In the genomic region with DNA sequence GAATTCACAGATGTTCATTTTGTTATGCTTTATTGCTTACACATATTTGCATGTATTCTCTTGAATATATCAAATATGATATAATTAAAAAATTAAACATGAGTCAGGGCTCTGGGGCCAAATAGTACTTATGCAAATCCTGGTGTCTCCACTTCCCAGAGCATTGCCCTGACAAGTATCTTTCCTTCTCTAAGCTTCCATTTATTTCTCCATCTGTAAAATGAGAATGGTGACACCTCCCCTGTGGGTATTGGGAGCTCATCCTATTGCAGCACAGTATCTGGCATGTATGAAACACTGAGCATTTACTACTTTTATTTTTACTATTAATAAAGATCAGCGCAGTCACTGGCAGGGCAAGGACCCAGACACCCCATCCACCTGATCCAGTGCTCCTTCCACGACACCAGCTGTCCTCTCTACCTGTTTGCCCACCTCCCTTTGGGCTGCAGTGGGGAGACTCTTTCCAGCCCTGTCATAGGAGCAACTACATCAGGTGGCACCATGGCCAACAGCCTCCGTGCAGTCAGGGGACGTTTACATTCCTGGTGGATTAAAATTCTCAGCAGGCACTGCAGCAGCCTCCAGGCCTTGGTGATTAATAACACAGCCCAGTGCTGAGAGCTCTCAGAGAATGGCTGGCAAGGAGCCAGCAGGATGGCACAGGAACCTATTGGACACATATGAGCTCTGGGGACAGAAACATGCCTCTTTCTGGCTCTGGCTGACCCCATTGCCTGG, we compare ENCODE assay signal across 9 cellular contexts.
DNase-seq lines count a peak whose midpoint lies in the region; ATAC-seq and TF ChIP-seq lines count a peak whose summit lies in the region.
"Had no signal": no experiment of that assay in that cellular context is flagged by ENCODE, and none has a peak within 500 bp of the region (broad histone marks: within the 10 kb centered on the region; RNA-seq: fewer than 3 reads in every experiment).

No MANE protein-coding gene starts in this region.

- no TSS peak for BruUV-seq in OCI-LY7 (replicated peaks; lab: Mats Ljungman, UMichigan)

- H2AK5ac ChIP-seq in mesendoderm (ENCODE audit: low read length), result no peak overlapping the region

- no peak overlapping the region for H2BK120ac ChIP-seq in mesendoderm (ENCODE audit: low read depth, low read length)

- intact Hi-C loops in OCI-LY7 (cut with micrococcal nuclease; ENCODE audit: unreplicated experiment), result no loop called here

- no peaks in the 10 kb centered on the region for H3K9me3 ChIP-seq in OCI-LY7 (ENCODE audit: low read length)

- H3K27ac ChIP-seq in mesendoderm (ENCODE audit: low read depth, low read length), result no peak overlapping the region
- no peak overlapping the region for H3K27ac ChIP-seq in OCI-LY7 (ENCODE audit: low read depth, low read length, poor library complexity, severe bottlenecking)

- no peaks in the 10 kb centered on the region for H3K79me2 ChIP-seq in mesendoderm (ENCODE audit: control insufficient read depth, insufficient read depth, low read length)
- H3K79me2 ChIP-seq in OCI-LY7 (ENCODE audit: insufficient read depth, low read depth, low read length), result no peaks in the 10 kb centered on the region

- H3K9me3 Mint-ChIP-seq in brain (peaks cover 0 to 4% (median 2%) of the 10 kb centered on the region in 5 experiments), T-cell (peaks cover 2 to 5% (median 2%) of the 10 kb centered on the region in 3 donors)
- H3K9me3 Mint-ChIP-seq in effector memory CD8-positive, alpha-beta T cell, result peaks cover under 1 to 1% of the 10 kb centered on the region in 2 donors
- H3K9me3 Mint-ChIP-seq: central memory CD8-positive, alpha-beta T cell had no signal

- peaks cover 69% of the 10 kb centered on the region for H3K4me1 Mint-ChIP-seq in brain
- peaks cover 0 to 7% (median 4%) of the 10 kb centered on the region in 3 donors for H3K4me1 Mint-ChIP-seq in T-cell
- H3K4me1 Mint-ChIP-seq in effector memory CD8-positive, alpha-beta T cell (ENCODE audit: low read depth in 2 of 2), result peaks cover 19 to 30% of the 10 kb centered on the region in 2 donors

- H3K27me3 Mint-ChIP-seq in brain, result peaks cover 4% of the 10 kb centered on the region
- peaks cover 0 to 3% of the 10 kb centered on the region in 2 donors for H3K27me3 Mint-ChIP-seq in T-cell
- H3K27me3 Mint-ChIP-seq in effector memory CD8-positive, alpha-beta T cell, result peaks cover 0 to 4% of the 10 kb centered on the region in 2 donors
- H3K27me3 Mint-ChIP-seq: central memory CD8-positive, alpha-beta T cell had no signal

- H3K4me3 ChIP-seq in mesendoderm (ENCODE audit: low read length) (no peak overlapping the region), OCI-LY7 (ENCODE audit: low read depth, low read length, poor library complexity, severe bottlenecking) (no peak overlapping the region)

- H3K23ac ChIP-seq in mesendoderm (ENCODE audit: low read length), result no peak overlapping the region

- no peaks in the 10 kb centered on the region for H3K27me3 ChIP-seq in mesendoderm (ENCODE audit: insufficient read depth, low read length, poor library complexity)

- H3K36me3 ChIP-seq in mesendoderm (ENCODE audit: control insufficient read depth, insufficient read depth, low read length) (no peaks in the 10 kb centered on the region), OCI-LY7 (ENCODE audit: insufficient read depth, low read length) (no peaks in the 10 kb centered on the region)

- H3K79me1 ChIP-seq in mesendoderm (ENCODE audit: low read length), result no peaks in the 10 kb centered on the region

- H3K27ac Mint-ChIP-seq in brain, result peak overlapping the region in 4 of 5 experiments; percentile 72 to 99 (median 94)
- H3K27ac Mint-ChIP-seq in T-cell, result no peak overlapping the region
- H3K27ac Mint-ChIP-seq in effector memory CD8-positive, alpha-beta T cell, result no peak overlapping the region

- H3K18ac ChIP-seq in mesendoderm (ENCODE audit: low read length), result no peak overlapping the region

- no peak overlapping the region for H3K4ac ChIP-seq in mesendoderm (ENCODE audit: low read depth, low read length)

- H3K36me3 Mint-ChIP-seq in brain (peaks cover under 1% of the 10 kb centered on the region), T-cell (no peaks in the 10 kb centered on the region)
- peaks cover 1% of the 10 kb centered on the region for H3K36me3 Mint-ChIP-seq in effector memory CD8-positive, alpha-beta T cell (ENCODE audit: insufficient read depth)

- H4K5ac ChIP-seq in mesendoderm (ENCODE audit: low read length), result no peak overlapping the region

- H3K4me3 Mint-ChIP-seq in brain (peak overlapping the region in 2 of 5 experiments; percentile 23 to 37), T-cell (no peak overlapping the region)
- H3K4me3 Mint-ChIP-seq in effector memory CD8-positive, alpha-beta T cell, result no peak overlapping the region
- H3K4me3 Mint-ChIP-seq: central memory CD8-positive, alpha-beta T cell had no signal

- H3K4me2 ChIP-seq in mesendoderm (ENCODE audit: low read length) (no peak overlapping the region), OCI-LY7 (ENCODE audit: low read length) (no peak overlapping the region)

- no peak overlapping the region for H4K8ac ChIP-seq in mesendoderm (ENCODE audit: low read depth, low read length)

- ATAC-seq in T-cell (replicated peaks in 1 of 4) (no peak), HG02610 (IDR thresholded peaks at IDR 0.05; ENCODE audit: unreplicated experiment) (no peak)
- no peak for ATAC-seq in effector memory CD8-positive, alpha-beta T cell (replicated peaks)

- POLR2A ChIA-PET in T-cell (lab: Charles Lee) (no interaction called here), OCI-LY7 (lab: Charles Lee) (interaction anchor here (1.2 kb wide), 1 partner anchor 11 kb away, joined by 3 read pairs; no protein-coding TSS in a partner anchor)

- H3K56ac ChIP-seq in mesendoderm (ENCODE audit: low read length), result no peak overlapping the region

- H3K9me2 ChIP-seq in OCI-LY7 (ENCODE audit: insufficient read depth, low read length), result no peaks in the 10 kb centered on the region

- H3K9ac ChIP-seq in mesendoderm (ENCODE audit: low read length), result no peak overlapping the region

- H3K4me1 ChIP-seq in mesendoderm (ENCODE audit: control insufficient read depth, low read depth, low read length) (no peaks in the 10 kb centered on the region), OCI-LY7 (ENCODE audit: insufficient read depth, low read length, poor library complexity, severe bottlenecking) (no peaks in the 10 kb centered on the region)

- DNase-seq in DMS53 treated with DMSO at 0.1 percent for 48 hours (lab: John Stamatoyannopoulos, UW; ENCODE audit: unreplicated experiment) (peak; percentile 35), NCI-H146 (lab: John Stamatoyannopoulos, UW) (peak; percentile 73), mesendoderm (peak; percentile 64), T-cell (no peak), OCI-LY7 (ENCODE audit: low spot score) (no peak)
- no peak for DNase-seq in effector memory CD8-positive, alpha-beta T cell

- no CpG with 5 or more reads among the region's 4 CpGs for WGBS in mesendoderm (ENCODE audit: extremely low coverage, insufficient coverage, low lambda C conversion rate)

- CTCF ChIA-PET in T-cell (lab: Charles Lee), result no interaction called here
- CTCF ChIA-PET in OCI-LY7 (lab: Charles Lee; ENCODE audit: unreplicated experiment), result no interaction called here

- TF ChIP-seq CTCF in brain (conservative IDR thresholded peaks at IDR 0.05) (no peak), OCI-LY7 (conservative IDR thresholded peaks at IDR 0.05; ENCODE audit: low read length) (no peak)

- H2AFZ ChIP-seq in OCI-LY7 (ENCODE audit: low read length), result no peak overlapping the region

- H2BK5ac ChIP-seq in mesendoderm (ENCODE audit: low read length), result no peak overlapping the region

- no peaks in the 10 kb centered on the region for H4K20me1 ChIP-seq in OCI-LY7 (ENCODE audit: insufficient read depth, low read length)

- no peak overlapping the region for H2BK15ac ChIP-seq in mesendoderm (replicated peaks; ENCODE audit: low read depth)

Comparison
In these comparisons a context has a peak if more than half of its experiments do, and no peak if none do; other contexts are left out.
1. DNase-seq: peak in DMS53 treated with DMSO at 0.1 percent for 48 hours (single experiment), NCI-H146 (single experiment) and mesendoderm (single experiment); none in T-cell (0 of 34), effector memory CD8-positive, alpha-beta T cell (0 of 3) and OCI-LY7 (single experiment).
2. H3K27ac Mint-ChIP-seq: peak in brain (4 of 5); none in T-cell (0 of 2) and effector memory CD8-positive, alpha-beta T cell (0 of 2).